8 cellular contexts compared by ENCODE assay signal in genomic region chrX:85003655-85004244, GRCh38. TPM values are rescaled to one million over a fixed set of nuclear protein-coding genes. Genes with fewer than 3 reads are reported as not detected.
DNase-seq lines count a peak whose midpoint lies in the region; ATAC-seq and TF ChIP-seq lines count a peak whose summit lies in the region.

APOOL (plus strand) TSS chrX:85003877; CDS start chrX:85003913, 36 bp downstream.

- intact Hi-C loops in CD8-positive, alpha-beta T cell (cut with DNase I, micrococcal nuclease): loop anchor here in 1 of 2 experiments (10.0 kb wide), 1 partner anchor 1041 kb away; the partner anchor contains the start of gene CHM

- peak within 1 kb of the TSS; percentile 86 for H3K27ac Mint-ChIP-seq in CD8-positive, alpha-beta T cell

- peak; percentile 35 to 77 (median 66) for DNase-seq in CD8-positive, alpha-beta T cell
- DNase-seq in HPDE6-E6E7 (ENCODE audit: extremely low spot score) (peak; percentile 60), NOMO-1 (lab: John Stamatoyannopoulos, UW; ENCODE audit: unreplicated experiment in 2 of 2) (peak; percentile 76 to 79), mesendoderm (peak; percentile 93)
- DNase-seq in stimulated activated CD8-positive, alpha-beta memory T cell treated with anti-CD3 and anti-CD28 coated beads, Interleukin-12 subunit alpha, Interleukin-12 subunit beta, amount 100 ng/mL, for 4 hours (ENCODE audit: low read depth): peak; percentile 52

- no peak within 1 kb of the TSS for H2BK120ac ChIP-seq in mesendoderm (ENCODE audit: low read depth, low read length)

- peaks cover 35% of the 10 kb centered on the region for H3K4me1 Mint-ChIP-seq in CD8-positive, alpha-beta T cell (ENCODE audit: low read depth)

- no peaks in the 10 kb centered on the region for H3K79me2 ChIP-seq in mesendoderm (ENCODE audit: control insufficient read depth, insufficient read depth, low read length)

- H3K4me3 Mint-ChIP-seq in CD8-positive, alpha-beta T cell: peak within 1 kb of the TSS; percentile 90

- H3K36me3 ChIP-seq in CD8-positive, alpha-beta T cell (ENCODE audit: insufficient read depth, low read length): no peaks in the 10 kb centered on the region
- H3K36me3 ChIP-seq in endocrine pancreas (ENCODE audit: control insufficient read depth, insufficient read depth, low read length) (no peaks in the 10 kb centered on the region), mesendoderm (ENCODE audit: control insufficient read depth, insufficient read depth, low read length) (no peaks in the 10 kb centered on the region)

- H3K27me3 ChIP-seq in CD8-positive, alpha-beta T cell (ENCODE audit: insufficient read depth, low read length): no peaks in the 10 kb centered on the region
- no peaks in the 10 kb centered on the region for H3K27me3 ChIP-seq in endocrine pancreas (ENCODE audit: control insufficient read depth, insufficient read depth, low read length)
- no peaks in the 10 kb centered on the region for H3K27me3 ChIP-seq in mesendoderm (ENCODE audit: insufficient read depth, low read length, poor library complexity)

- H3K27ac ChIP-seq in CD8-positive, alpha-beta T cell (ENCODE audit: low read depth, low read length): peak within 1 kb of the TSS; percentile 54
- no peak within 1 kb of the TSS for H3K27ac ChIP-seq in mesendoderm (ENCODE audit: low read depth, low read length)

- H3K36me3 Mint-ChIP-seq in CD8-positive, alpha-beta T cell: peaks cover 8% of the 10 kb centered on the region

- H3K4me1 ChIP-seq in CD8-positive, alpha-beta T cell (ENCODE audit: insufficient read depth, low read length): peaks cover 3% of the 10 kb centered on the region
- H3K4me1 ChIP-seq in endocrine pancreas (ENCODE audit: control insufficient read depth, insufficient read depth, low read length) (no peaks in the 10 kb centered on the region), mesendoderm (ENCODE audit: control insufficient read depth, low read depth, low read length) (no peaks in the 10 kb centered on the region)

- H4K8ac ChIP-seq in mesendoderm (ENCODE audit: low read depth, low read length): peak within 1 kb of the TSS; percentile 56

- POLR2A ChIA-PET in CD8-positive, alpha-beta T cell (lab: Charles Lee): interaction anchor here (0.6 kb wide), 1 partner anchor 10 kb away, joined by 3 read pairs; no protein-coding TSS in a partner anchor
- POLR2A ChIA-PET in activated CD8-positive, alpha-beta memory T cell treated with anti-CD3 and anti-CD28 coated beads for 36 hours (lab: Charles Lee): no interaction called here

- H3K9me3 ChIP-seq in CD8-positive, alpha-beta T cell (ENCODE audit: low read length): no peaks in the 10 kb centered on the region
- H3K9me3 ChIP-seq in endocrine pancreas (ENCODE audit: control insufficient read depth, low read length): no peaks in the 10 kb centered on the region

- no peak within 1 kb of the TSS for H2BK5ac ChIP-seq in mesendoderm (ENCODE audit: low read length)

- no peak within 1 kb of the TSS for H3K4ac ChIP-seq in mesendoderm (ENCODE audit: low read depth, low read length)

- H3K4me2 ChIP-seq in mesendoderm (ENCODE audit: low read length): peak within 1 kb of the TSS; percentile 62

- no peak within 1 kb of the TSS for H3K18ac ChIP-seq in mesendoderm (ENCODE audit: low read length)

- no CpG with 5 or more reads among the region's 24 CpGs for WGBS in mesendoderm (ENCODE audit: extremely low coverage, insufficient coverage, low lambda C conversion rate)

- no peak within 1 kb of the TSS for H4K5ac ChIP-seq in mesendoderm (ENCODE audit: low read length)

- no peak for TF ChIP-seq CTCF in CD8-positive, alpha-beta T cell (IDR thresholded peaks at IDR 0.05)

- H3K9ac ChIP-seq in endocrine pancreas (ENCODE audit: control insufficient read depth, insufficient read depth, low read length) (peak within 1 kb of the TSS; percentile 47), mesendoderm (ENCODE audit: low read length) (peak within 1 kb of the TSS; percentile 77)

- CTCF ChIA-PET in CD8-positive, alpha-beta T cell (lab: Charles Lee): no interaction called here
- CTCF ChIA-PET in activated CD8-positive, alpha-beta memory T cell treated with anti-CD3 and anti-CD28 coated beads for 36 hours (lab: Charles Lee): no interaction called here

- ATAC-seq in CD8-positive, alpha-beta T cell: peak; percentile 96
- ATAC-seq in GM19467 (IDR thresholded peaks at IDR 0.05; ENCODE audit: unreplicated experiment): peak; percentile 97

- no peaks in the 10 kb centered on the region for H3K79me1 ChIP-seq in mesendoderm (ENCODE audit: low read length)

- peak within 1 kb of the TSS; percentile 55 for H3K4me3 ChIP-seq in CD8-positive, alpha-beta T cell (ENCODE audit: low read depth, low read length)
- peak within 1 kb of the TSS; percentile 81 for H3K4me3 ChIP-seq in endocrine pancreas (ENCODE audit: control insufficient read depth, insufficient read depth, low read length)
- H3K4me3 ChIP-seq in mesendoderm (ENCODE audit: low read length): peak within 1 kb of the TSS; percentile 85

- H3K56ac ChIP-seq in mesendoderm (ENCODE audit: low read length): peak within 1 kb of the TSS; percentile 88

- no peak within 1 kb of the TSS for H2AK5ac ChIP-seq in mesendoderm (ENCODE audit: low read length)

- H3K23ac ChIP-seq in mesendoderm (ENCODE audit: low read length): no peak within 1 kb of the TSS

- H2BK15ac ChIP-seq in mesendoderm (replicated peaks; ENCODE audit: low read depth): no peak within 1 kb of the TSS

- H3K27me3 Mint-ChIP-seq in CD8-positive, alpha-beta T cell (ENCODE audit: low read depth): no peaks in the 10 kb centered on the region

- peaks cover under 1% of the 10 kb centered on the region for H3K9me3 Mint-ChIP-seq in CD8-positive, alpha-beta T cell

RNA-seq across cellular contexts. Expression of gene APOOL, which starts in this region (rescaled TPM):
- total RNA-seq in CD8-positive, alpha-beta T cell: 1 to 10 TPM; 3.8 to 5.2 TPM
- total RNA-seq in activated CD8-positive, alpha-beta memory T cell treated with anti-CD3 and anti-CD28 coated beads for 36 hours: 10 to 100 TPM; 20.2 to 22.4 TPM
- 5.0 TPM for polyA plus RNA-seq in mesendoderm (2013, experiment 1 of 2)
- polyA plus RNA-seq in mesendoderm (2013, experiment 2 of 2): 4.9 TPM
